In the genomic region with DNA sequence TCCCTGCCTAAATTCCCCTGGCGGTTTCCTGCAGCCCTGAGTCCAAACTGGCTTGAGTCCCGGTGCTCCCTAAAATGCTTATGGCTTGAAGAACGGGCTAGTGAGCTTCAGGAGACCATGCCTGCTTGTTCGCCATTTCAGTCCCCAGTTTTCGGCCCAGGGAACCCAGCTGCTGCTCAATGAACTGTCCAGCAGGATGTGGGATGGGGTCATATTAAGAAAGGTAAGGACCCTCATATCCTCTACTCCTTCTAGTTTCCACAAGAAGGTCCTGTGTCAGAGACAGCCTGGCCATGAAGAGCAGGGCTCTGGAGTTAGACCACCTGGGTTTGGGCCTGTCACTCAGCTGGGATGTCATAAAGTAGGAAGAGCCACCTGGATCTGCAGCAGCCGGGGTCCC, we compare ENCODE assay signal across 1 cellular context.
TF ChIP-seq lines count a peak whose summit lies in the region.

No MANE protein-coding gene starts in this region.

TF ChIP-seq in IMR-90, 13 proteins besides CTCF, POLR2A, EP300 and RAD21:
- no peak for TF ChIP-seq NFE2L2 (IDR thresholded peaks at IDR 0.05; ENCODE audit: low read depth, low read length)
- TF ChIP-seq USF2 (IDR thresholded peaks at IDR 0.05; ENCODE audit: low read depth, low read length) = no peak
- TF ChIP-seq FOS (IDR thresholded peaks at IDR 0.05; ENCODE audit: low read depth, low read length) = no peak
- TF ChIP-seq MAZ (IDR thresholded peaks at IDR 0.05; ENCODE audit: borderline replicate concordance, low read depth, low read length) = no peak
- no peak for TF ChIP-seq CEBPB (IDR thresholded peaks at IDR 0.05; ENCODE audit: low read depth, low read length)
- TF ChIP-seq BHLHE40 (IDR thresholded peaks at IDR 0.05; ENCODE audit: low read depth, low read length) = no peak
- TF ChIP-seq MXI1 (IDR thresholded peaks at IDR 0.05; ENCODE audit: borderline replicate concordance, low read depth, low read length) = no peak
- no peak for TF ChIP-seq CHD1 (IDR thresholded peaks at IDR 0.05; ENCODE audit: low read depth, low read length)
- TF ChIP-seq RFX5 (IDR thresholded peaks at IDR 0.05; ENCODE audit: low read depth, low read length) = no peak
- TF ChIP-seq, protein P1, sequence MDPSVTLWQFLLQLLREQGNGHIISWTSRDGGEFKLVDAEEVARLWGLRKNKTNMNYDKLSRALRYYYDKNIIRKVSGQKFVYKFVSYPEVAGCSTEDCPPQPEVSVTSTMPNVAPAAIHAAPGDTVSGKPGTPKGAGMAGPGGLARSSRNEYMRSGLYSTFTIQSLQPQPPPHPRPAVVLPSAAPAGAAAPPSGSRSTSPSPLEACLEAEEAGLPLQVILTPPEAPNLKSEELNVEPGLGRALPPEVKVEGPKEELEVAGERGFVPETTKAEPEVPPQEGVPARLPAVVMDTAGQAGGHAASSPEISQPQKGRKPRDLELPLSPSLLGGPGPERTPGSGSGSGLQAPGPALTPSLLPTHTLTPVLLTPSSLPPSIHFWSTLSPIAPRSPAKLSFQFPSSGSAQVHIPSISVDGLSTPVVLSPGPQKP (IDR thresholded peaks at IDR 0.05; ENCODE audit: borderline replicate concordance, low read depth, low read length) = no peak
- no peak for TF ChIP-seq SMC3 (IDR thresholded peaks at IDR 0.05; ENCODE audit: low read depth, low read length)
- no peak for TF ChIP-seq MAFK (IDR thresholded peaks at IDR 0.05; ENCODE audit: low read depth, low read length)
